In the genomic region with DNA sequence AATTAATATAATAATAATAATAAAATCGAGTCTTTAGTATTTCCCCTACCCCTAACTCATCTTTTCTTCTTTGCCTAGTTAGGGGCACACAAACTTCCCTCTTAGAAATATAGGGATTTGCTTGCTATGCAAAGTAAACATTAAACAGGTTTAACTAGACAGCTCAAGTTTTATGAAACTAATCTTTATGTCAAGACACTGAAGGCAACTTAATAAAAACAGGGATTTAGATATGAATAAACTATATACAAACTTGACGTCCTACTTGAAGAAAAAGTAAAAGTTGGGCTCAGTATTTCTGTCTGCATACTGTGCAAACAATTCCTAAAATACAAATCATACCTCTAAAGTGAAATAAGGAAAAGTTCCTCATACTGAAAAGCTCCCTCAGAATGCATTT, we compare ENCODE assay signal across 18 cellular contexts. TPM values are rescaled to one million over a fixed set of nuclear protein-coding genes. Genes with fewer than 3 reads are reported as not detected.
A peak's percentile ranks its signal among the peaks of the same experiment; 100 is the strongest.
DNase-seq lines count a peak whose midpoint lies in the region; ATAC-seq, FAIRE-seq and TF ChIP-seq lines count a peak whose summit lies in the region.
"Had no signal": no experiment of that assay in that cellular context is flagged by ENCODE, and none has a peak within 500 bp of the region (broad histone marks: within the 10 kb centered on the region; RNA-seq: fewer than 3 reads in every experiment).

No MANE protein-coding gene starts in this region.

- H3K9me2 ChIP-seq in HCT116 (ENCODE audit: insufficient read depth), result no peaks in the 10 kb centered on the region

- TF ChIP-seq CTCF in HCT116 (IDR thresholded peaks at IDR 0.05 in 2 of 3, conservative IDR thresholded peaks at IDR 0.05 in 1 of 3; ENCODE audit: borderline replicate concordance in 1 of 3, insufficient read depth in 1 of 3, low read depth in 2 of 3, low read length in 2 of 3), result no peak
- no peak for TF ChIP-seq CTCF in osteoblast (IDR thresholded peaks at IDR 0.05; ENCODE audit: extremely low read depth, low read depth, low read length)

- H3K36me3 ChIP-seq in HCT116 (ENCODE audit: control insufficient read depth in 1 of 2, insufficient read depth in 2 of 2, low read length in 2 of 2), result 0 out of 4 replicates have a peak, but pooled peaks cover 0 to 4% of the 10 kb centered on the region in 2 experiments
- no peaks in the 10 kb centered on the region for H3K36me3 ChIP-seq in SK-N-MC (ENCODE audit: insufficient read depth, low read length)
- H3K36me3 ChIP-seq in osteoblast (ENCODE audit: insufficient read depth, low read length), result no peaks in the 10 kb centered on the region

- H3K27me3 ChIP-seq in HCT116 (ENCODE audit: insufficient read depth, low read length) (no peaks in the 10 kb centered on the region), osteoblast (ENCODE audit: insufficient read depth, low read length) (no peaks in the 10 kb centered on the region)

- CTCF ChIA-PET in HCT116 (lab: Charles Lee), result interaction anchor here (0.8 to 1.4 kb wide), 2 partner anchors 9 to 79 kb away, joined by 3 to 4 read pairs; no protein-coding TSS in a partner anchor

- DNase-seq in HCT116 (ENCODE audit: low read depth, low spot score), result no peak
- no peak for DNase-seq in SK-N-MC (ENCODE audit: low read depth, low spot score)
- DNase-seq in osteoblast (ENCODE audit: insufficient read length, low spot score, missing footprints), result no peak
- DNase-seq in inferior parietal cortex (ENCODE audit: extremely low spot score), result no peak
- DNase-seq in stimulated activated CD4-positive, alpha-beta T cell treated with anti-CD3 and anti-CD28 coated beads, Interleukin-1b, Interleukin-23, amount 100 ng/mL, for 48 hours, result no peak
- no peak for DNase-seq in stimulated activated CD4-positive, alpha-beta T cell treated with anti-CD3 and anti-CD28 coated beads, Interleukin-12 subunit alpha, Interleukin-12 subunit beta, amount 100 ng/mL, for 4 hours
- DNase-seq: ACHN; CD8-positive, alpha-beta T cell; GOT3; MM.1S; NCI-H1105; NCI-H187; NCI-H446; NCI-H748 treated with DMSO at 0.1 percent for 48 hours; SHP77 had no signal

- intact Hi-C loops in HCT116 (cut with micrococcal nuclease), result no loop called here

- H2AFZ ChIP-seq in HCT116 (ENCODE audit: low read depth, low read length, poor library complexity, severe bottlenecking) (no peak overlapping the region), osteoblast (ENCODE audit: low read length) (peak overlapping the region; percentile 15)

- H3K27ac ChIP-seq in HCT116 (ENCODE audit: low read depth, low read length) (peak overlapping the region; percentile 54; the same call in 1 of the 2 replicates), SK-N-MC (peak overlapping the region; percentile 39), osteoblast (ENCODE audit: low read depth, low read length) (no peak overlapping the region)

- H3K9me3 ChIP-seq in HCT116 (ENCODE audit: control insufficient read depth in 1 of 2, insufficient read depth in 1 of 2, low read depth in 1 of 2, low read length in 2 of 2), result no peaks in the 10 kb centered on the region
- no peaks in the 10 kb centered on the region for H3K9me3 ChIP-seq in SK-N-MC (ENCODE audit: low read depth, low read length)
- H3K9me3 ChIP-seq in osteoblast (ENCODE audit: low read depth, low read length), result no peaks in the 10 kb centered on the region

- TF ChIP-seq RAD21 in HCT116 (IDR thresholded peaks at IDR 0.05; ENCODE audit: low read depth), result no peak

- peak; percentile 11 for FAIRE-seq in A204.1 (lab: Jason Lieb, UNC)
- FAIRE-seq: HepG2 had no signal

- BruUV-seq in HCT116 (replicated peaks; lab: Mats Ljungman, UMichigan), result no TSS peak

- ATAC-seq in HCT116 (no peak), HG03280 (IDR thresholded peaks at IDR 0.05; ENCODE audit: unreplicated experiment) (no peak)
- ATAC-seq: CD8-positive, alpha-beta T cell; HepG2 had no signal

- TF ChIP-seq POLR2A in HCT116 (IDR thresholded peaks at IDR 0.05; ENCODE audit: borderline replicate concordance, extremely low read depth, insufficient read depth, insufficient read length), result no peak

- POLR2A ChIA-PET in HCT116 (lab: Charles Lee), result interaction anchor here (1.4 kb wide), 2 partner anchors 79 to 187 kb away, joined by 4 to 5 read pairs; no protein-coding TSS in a partner anchor

- H3K79me2 ChIP-seq in HCT116 (ENCODE audit: insufficient read depth, low read length) (peaks cover 4% of the 10 kb centered on the region; the same call in 1 of the 2 replicates), osteoblast (ENCODE audit: insufficient read depth, low read length) (no peaks in the 10 kb centered on the region)

- H3K4me2 ChIP-seq in HCT116 (ENCODE audit: low read length) (peak overlapping the region; percentile 23; the same call in 1 of the 2 replicates), osteoblast (ENCODE audit: insufficient read depth, low read length) (no peak overlapping the region)

- H4K20me1 ChIP-seq in HCT116 (ENCODE audit: insufficient read depth), result no peaks in the 10 kb centered on the region
- H4K20me1 ChIP-seq in osteoblast (ENCODE audit: insufficient read depth, low read length), result no peaks in the 10 kb centered on the region

- H3K4me3 ChIP-seq in HCT116 (replicated peaks in 1 of 2; ENCODE audit: low read depth in 1 of 2, low read length in 2 of 2) (no peak overlapping the region), SK-N-MC (no peak overlapping the region), osteoblast (ENCODE audit: insufficient read depth, low read length) (no peak overlapping the region)

- H3K9ac ChIP-seq in HCT116 (ENCODE audit: low read length) (peak overlapping the region; percentile 37), SK-N-MC (ENCODE audit: insufficient read length) (no peak overlapping the region)

- H3K4me1 ChIP-seq in HCT116 (ENCODE audit: control insufficient read depth in 1 of 2, insufficient read depth in 2 of 2, low read length in 2 of 2), result peaks cover 46 to 90% of the 10 kb centered on the region in 2 experiments
- H3K4me1 ChIP-seq in osteoblast (ENCODE audit: insufficient read depth, low read length), result peaks cover 35% of the 10 kb centered on the region

- RAD21 ChIA-PET in HCT116 (lab: Charles Lee; ENCODE audit: low non-redundant PET in 1 of 2, low total read pairs in 2 of 2, uncharacterized antibody in 2 of 2, unreplicated experiment in 2 of 2), result no interaction called here

TF ChIP-seq in HCT116, 20 proteins besides CTCF, POLR2A, EP300 and RAD21:
- TF ChIP-seq CBX3 (IDR thresholded peaks at IDR 0.05; ENCODE audit: low read depth) (no peak), EZH2 (IDR thresholded peaks at IDR 0.05) (no peak), SP1 (IDR thresholded peaks at IDR 0.05; ENCODE audit: low read depth) (no peak), POLR2AphosphoS5 (IDR thresholded peaks at IDR 0.05; ENCODE audit: low read depth, low read length) (no peak), EZH2phosphoT487 (IDR thresholded peaks at IDR 0.05; ENCODE audit: borderline replicate concordance) (no peak), ZFX (IDR thresholded peaks at IDR 0.05) (no peak), ZNF274 (IDR thresholded peaks at IDR 0.05; ENCODE audit: low read depth, low read length) (no peak), JUND (IDR thresholded peaks at IDR 0.05) (no peak), FOSL1 (IDR thresholded peaks at IDR 0.05; ENCODE audit: low read depth) (no peak), SIN3A (IDR thresholded peaks at IDR 0.05; ENCODE audit: low read depth) (no peak), TCF7L2 (IDR thresholded peaks at IDR 0.05; ENCODE audit: borderline replicate concordance, extremely low read depth, insufficient read depth, insufficient read length) (no peak), SRF (IDR thresholded peaks at IDR 0.05; ENCODE audit: low read depth) (no peak)
- TF ChIP-seq, protein P1, sequence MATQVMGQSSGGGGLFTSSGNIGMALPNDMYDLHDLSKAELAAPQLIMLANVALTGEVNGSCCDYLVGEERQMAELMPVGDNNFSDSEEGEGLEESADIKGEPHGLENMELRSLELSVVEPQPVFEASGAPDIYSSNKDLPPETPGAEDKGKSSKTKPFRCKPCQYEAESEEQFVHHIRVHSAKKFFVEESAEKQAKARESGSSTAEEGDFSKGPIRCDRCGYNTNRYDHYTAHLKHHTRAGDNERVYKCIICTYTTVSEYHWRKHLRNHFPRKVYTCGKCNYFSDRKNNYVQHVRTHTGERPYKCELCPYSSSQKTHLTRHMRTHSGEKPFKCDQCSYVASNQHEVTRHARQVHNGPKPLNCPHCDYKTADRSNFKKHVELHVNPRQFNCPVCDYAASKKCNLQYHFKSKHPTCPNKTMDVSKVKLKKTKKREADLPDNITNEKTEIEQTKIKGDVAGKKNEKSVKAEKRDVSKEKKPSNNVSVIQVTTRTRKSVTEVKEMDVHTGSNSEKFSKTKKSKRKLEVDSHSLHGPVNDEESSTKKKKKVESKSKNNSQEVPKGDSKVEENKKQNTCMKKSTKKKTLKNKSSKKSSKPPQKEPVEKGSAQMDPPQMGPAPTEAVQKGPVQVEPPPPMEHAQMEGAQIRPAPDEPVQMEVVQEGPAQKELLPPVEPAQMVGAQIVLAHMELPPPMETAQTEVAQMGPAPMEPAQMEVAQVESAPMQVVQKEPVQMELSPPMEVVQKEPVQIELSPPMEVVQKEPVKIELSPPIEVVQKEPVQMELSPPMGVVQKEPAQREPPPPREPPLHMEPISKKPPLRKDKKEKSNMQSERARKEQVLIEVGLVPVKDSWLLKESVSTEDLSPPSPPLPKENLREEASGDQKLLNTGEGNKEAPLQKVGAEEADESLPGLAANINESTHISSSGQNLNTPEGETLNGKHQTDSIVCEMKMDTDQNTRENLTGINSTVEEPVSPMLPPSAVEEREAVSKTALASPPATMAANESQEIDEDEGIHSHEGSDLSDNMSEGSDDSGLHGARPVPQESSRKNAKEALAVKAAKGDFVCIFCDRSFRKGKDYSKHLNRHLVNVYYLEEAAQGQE (IDR thresholded peaks at IDR 0.05; ENCODE audit: low read depth), result no peak
- TF ChIP-seq, protein P2, sequence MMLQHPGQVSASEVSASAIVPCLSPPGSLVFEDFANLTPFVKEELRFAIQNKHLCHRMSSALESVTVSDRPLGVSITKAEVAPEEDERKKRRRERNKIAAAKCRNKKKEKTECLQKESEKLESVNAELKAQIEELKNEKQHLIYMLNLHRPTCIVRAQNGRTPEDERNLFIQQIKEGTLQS (IDR thresholded peaks at IDR 0.05), result no peak
- TF ChIP-seq, protein P3, sequence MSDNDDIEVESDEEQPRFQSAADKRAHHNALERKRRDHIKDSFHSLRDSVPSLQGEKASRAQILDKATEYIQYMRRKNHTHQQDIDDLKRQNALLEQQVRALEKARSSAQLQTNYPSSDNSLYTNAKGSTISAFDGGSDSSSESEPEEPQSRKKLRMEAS (IDR thresholded peaks at IDR 0.05), result no peak

RNA-seq across cellular contexts. Expression of gene CAV2, which starts 52.1 kb away (rescaled TPM):
- total RNA-seq in HCT116 (2021; ENCODE audit: unreplicated experiment) (157 TPM), osteoblast (62.8 and 67.3 TPM in 2 replicates)
- polyA plus RNA-seq in HCT116 (2012), result 153 and 174 TPM in 2 replicates
- total RNA-seq: CD8-positive, alpha-beta T cell had no signal
